Comparison of ENCODE assay signal across 19 cellular contexts in the genomic region with DNA sequence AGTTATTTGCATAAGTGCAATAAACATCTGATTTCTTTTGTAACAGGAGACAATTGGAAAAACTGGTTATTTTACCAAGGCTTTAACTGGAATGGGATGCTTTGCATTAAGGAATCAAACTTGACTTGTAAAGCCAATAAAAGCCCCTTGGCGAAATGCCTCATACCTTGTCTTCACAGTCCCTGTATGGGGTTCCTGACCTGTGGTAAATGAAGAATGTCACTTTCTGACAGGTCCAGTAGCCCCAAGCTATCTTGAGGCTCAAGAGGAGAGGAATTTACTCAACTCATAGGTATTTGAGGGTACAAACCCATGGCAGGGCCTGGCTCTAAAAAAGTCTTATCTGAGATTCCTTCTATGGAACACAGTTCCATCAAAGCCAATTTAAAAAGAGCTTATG.
A peak's percentile ranks its signal among the peaks of the same experiment; 100 is the strongest.
DNase-seq lines count a peak whose midpoint lies in the region; ATAC-seq, FAIRE-seq and TF ChIP-seq lines count a peak whose summit lies in the region.
"Had no signal": no experiment of that assay in that cellular context is flagged by ENCODE, and none has a peak within 500 bp of the region (broad histone marks: within the 10 kb centered on the region; RNA-seq: fewer than 3 reads in every experiment).

No MANE protein-coding gene starts in this region.

- 47% methylated on average over 1 of the region's 1 CpG for WGBS in esophagus muscularis mucosa

- H3K27me3 Mint-ChIP-seq in HFFc6 (ENCODE audit: insufficient read depth) = peaks cover 19% of the 10 kb centered on the region
- H3K27me3 Mint-ChIP-seq in stimulated activated naive CD8-positive, alpha-beta T cell treated with anti-CD3 and anti-CD28 coated beads, Interleukin-15, amount 100 ng/mL, for 72 hours = no peaks in the 10 kb centered on the region
- H3K27me3 Mint-ChIP-seq: CD4-positive, alpha-beta T cell had no signal

- TF ChIP-seq POLR2A in esophagus muscularis mucosa (IDR thresholded peaks at IDR 0.05; ENCODE audit: low read depth) = no peak

- no peak overlapping the region for H3K4me3 Mint-ChIP-seq in HFFc6
- no peak overlapping the region for H3K4me3 Mint-ChIP-seq in stimulated activated naive CD8-positive, alpha-beta T cell treated with anti-CD3 and anti-CD28 coated beads, Interleukin-15, amount 100 ng/mL, for 72 hours
- H3K4me3 Mint-ChIP-seq: CD4-positive, alpha-beta T cell had no signal

- peaks cover 16% of the 10 kb centered on the region for H3K4me1 Mint-ChIP-seq in HFFc6 (ENCODE audit: low read depth)
- H3K4me1 Mint-ChIP-seq in stimulated activated naive CD8-positive, alpha-beta T cell treated with anti-CD3 and anti-CD28 coated beads, Interleukin-15, amount 100 ng/mL, for 72 hours = no peaks in the 10 kb centered on the region

- no peak overlapping the region for H3K27ac ChIP-seq in esophagus muscularis mucosa (replicated peaks in 1 of 4)

- no peaks in the 10 kb centered on the region for H3K27me3 ChIP-seq in esophagus muscularis mucosa
- H3K27me3 ChIP-seq: BE2C had no signal

- peaks cover 19 to 28% (median 27%) of the 10 kb centered on the region in 4 donors for H3K36me3 ChIP-seq in esophagus muscularis mucosa
- H3K36me3 ChIP-seq: BE2C had no signal

- intact Hi-C loops in esophagus muscularis mucosa (cut with DNase I) = no loop called here

- no peak overlapping the region for H3K27ac Mint-ChIP-seq in HFFc6
- H3K27ac Mint-ChIP-seq in stimulated activated naive CD8-positive, alpha-beta T cell treated with anti-CD3 and anti-CD28 coated beads, Interleukin-15, amount 100 ng/mL, for 72 hours = no peak overlapping the region
- H3K27ac Mint-ChIP-seq: CD4-positive, alpha-beta T cell had no signal

- peaks cover 0 to 33% (median 20%) of the 10 kb centered on the region in 4 donors for H3K4me1 ChIP-seq in esophagus muscularis mucosa

- no peak for TF ChIP-seq CTCF in HFFc6 (IDR thresholded peaks at IDR 0.05)
- no peak for TF ChIP-seq CTCF in fibroblast of the aortic adventitia (IDR thresholded peaks at IDR 0.05; ENCODE audit: insufficient read depth, low read length)
- no peak for TF ChIP-seq CTCF in esophagus muscularis mucosa (IDR thresholded peaks at IDR 0.05)

- no peaks in the 10 kb centered on the region for H3K9me3 ChIP-seq in esophagus muscularis mucosa
- H3K9me3 ChIP-seq: BE2C had no signal

- peak; percentile 25 for FAIRE-seq in RCC 7860 (lab: Jason Lieb, UNC)
- FAIRE-seq: GM12891 had no signal

- no peak for ATAC-seq in stimulated activated naive CD8-positive, alpha-beta T cell treated with anti-CD3 and anti-CD28 coated beads, Interleukin-15, amount 100 ng/mL, for 72 hours

- no peaks in the 10 kb centered on the region for H3K9me3 Mint-ChIP-seq in HFFc6
- peaks cover 0 to 8% of the 10 kb centered on the region in 2 donors for H3K9me3 Mint-ChIP-seq in stimulated activated naive CD8-positive, alpha-beta T cell treated with anti-CD3 and anti-CD28 coated beads, Interleukin-15, amount 100 ng/mL, for 72 hours

- H3K4me3 ChIP-seq in fibroblast of the aortic adventitia (ENCODE audit: low read depth, low read length) (no peak overlapping the region), esophagus muscularis mucosa (no peak overlapping the region)

- peaks cover 4% of the 10 kb centered on the region for H3K36me3 Mint-ChIP-seq in HFFc6 (ENCODE audit: low read depth)

- no peak for TF ChIP-seq EP300 in esophagus muscularis mucosa (IDR thresholded peaks at IDR 0.05)

- peak; percentile 57 for DNase-seq in HFFc6
- DNase-seq in RCC 7860 (ENCODE audit: low spot score) = peak; percentile 31
- peak; percentile 27 for DNase-seq in fibroblast of the aortic adventitia (ENCODE audit: low read depth)
- no peak for DNase-seq in activated CD4-positive, alpha-beta T cell treated with anti-CD3 and anti-CD28 coated beads, Interleukin-2, amount 50 U/mL, for 48 hours
- DNase-seq in NCI-H526 treated with DMSO at 0.1 percent for 48 hours (lab: John Stamatoyannopoulos, UW) = no peak
- DNase-seq in stimulated activated naive CD8-positive, alpha-beta T cell treated with anti-CD3 and anti-CD28 coated beads, Interleukin-15, amount 100 ng/mL, for 72 hours = no peak
- no peak for DNase-seq in esophagus muscularis mucosa (ENCODE audit: extremely low spot score)
- DNase-seq: BE2C; Calu3; CD4-positive, alpha-beta T cell; GF-D8; H7; IMR-90; Karpas-422; NCI-H187; NCI-H345; NCI-H69; SW 1271 had no signal

Comparison
In these comparisons a context has a peak if more than half of its experiments do, and no peak if none do; other contexts are left out.
1. DNase-seq: peak in HFFc6 (single experiment), RCC 7860 (single experiment) and fibroblast of the aortic adventitia (single experiment); none in activated CD4-positive, alpha-beta T cell treated with anti-CD3 and anti-CD28 coated beads, Interleukin-2, amount 50 U/mL, for 48 hours (0 of 2), NCI-H526 treated with DMSO at 0.1 percent for 48 hours (single experiment), stimulated activated naive CD8-positive, alpha-beta T cell treated with anti-CD3 and anti-CD28 coated beads, Interleukin-15, amount 100 ng/mL, for 72 hours (0 of 2) and esophagus muscularis mucosa (single experiment).